ENCODE assay signal across 9 cellular contexts in genomic region chr3:36792342-36792741, GRCh38. TPM values are rescaled to one million over a fixed set of nuclear protein-coding genes. Genes with fewer than 3 reads are reported as not detected.
A peak's percentile ranks its signal among the peaks of the same experiment; 100 is the strongest.
DNase-seq lines count a peak whose midpoint lies in the region; ATAC-seq and TF ChIP-seq lines count a peak whose summit lies in the region.
"Had no signal": no experiment of that assay in that cellular context is flagged by ENCODE, and none has a peak within 500 bp of the region (broad histone marks: within the 10 kb centered on the region; RNA-seq: fewer than 3 reads in every experiment).

No MANE protein-coding gene starts in this region.

- H3K36me3 ChIP-seq in WERI-Rb-1 (no peaks in the 10 kb centered on the region), kidney epithelial cell (ENCODE audit: control insufficient read depth, insufficient read depth, low read length) (no peaks in the 10 kb centered on the region)

- no peak overlapping the region for H3K4me3 Mint-ChIP-seq in mesothelial cell of epicardium
- H3K4me3 Mint-ChIP-seq: activated naive CD8-positive, alpha-beta T cell treated with anti-CD3 and anti-CD28 coated beads, Interleukin-2, amount 10 ng/mL, durations not matched to agents 7 days and 5 days had no signal

- H3K27ac ChIP-seq in WERI-Rb-1: no peak overlapping the region

- DNase-seq in activated naive CD4-positive, alpha-beta T cell treated with anti-CD3 and anti-CD28 coated beads, Interleukin-2, amount 50 U/mL, for 72 hours (ENCODE audit: low spot score in 2 of 2): no peak
- no peak for DNase-seq in activated naive CD4-positive, alpha-beta T cell (lab: John Stamatoyannopoulos, UW)
- peak; percentile 79 for DNase-seq in WERI-Rb-1
- no peak for DNase-seq in kidney epithelial cell (ENCODE audit: low read depth)
- no peak for DNase-seq in mesothelial cell of epicardium (ENCODE audit: low spot score in 2 of 2, unreplicated experiment in 2 of 2)
- no peak for DNase-seq in left lobe of liver (ENCODE audit: low spot score)
- DNase-seq: activated naive CD8-positive, alpha-beta T cell treated with anti-CD3 and anti-CD28 coated beads, Interleukin-2, amount 10 ng/mL, durations not matched to agents 7 days and 5 days had no signal

- peaks cover 42% of the 10 kb centered on the region for H3K27me3 Mint-ChIP-seq in mesothelial cell of epicardium (ENCODE audit: low read depth)

- peak; percentile 39 to 75 for ATAC-seq in activated naive CD4-positive, alpha-beta T cell treated with anti-CD3 and anti-CD28 coated beads, Interleukin-2, amount 50 U/mL, for 72 hours
- ATAC-seq in HG03521 (IDR thresholded peaks at IDR 0.05; ENCODE audit: unreplicated experiment): peak; percentile 58
- no peak for ATAC-seq in HG03025 (IDR thresholded peaks at IDR 0.05; ENCODE audit: low FRiP score, unreplicated experiment)
- ATAC-seq in left lobe of liver: no peak

- H3K36me3 Mint-ChIP-seq in activated naive CD4-positive, alpha-beta T cell treated with anti-CD3 and anti-CD28 coated beads, Interleukin-2, amount 50 U/mL, for 72 hours: no peaks in the 10 kb centered on the region
- H3K36me3 Mint-ChIP-seq in mesothelial cell of epicardium: no peaks in the 10 kb centered on the region
- H3K36me3 Mint-ChIP-seq: activated naive CD8-positive, alpha-beta T cell treated with anti-CD3 and anti-CD28 coated beads, Interleukin-2, amount 10 ng/mL, durations not matched to agents 7 days and 5 days had no signal

- H3K27ac Mint-ChIP-seq in activated naive CD4-positive, alpha-beta T cell treated with anti-CD3 and anti-CD28 coated beads, Interleukin-2, amount 50 U/mL, for 72 hours: no peak overlapping the region
- no peak overlapping the region for H3K27ac Mint-ChIP-seq in mesothelial cell of epicardium
- H3K27ac Mint-ChIP-seq: activated naive CD8-positive, alpha-beta T cell treated with anti-CD3 and anti-CD28 coated beads, Interleukin-2, amount 10 ng/mL, durations not matched to agents 7 days and 5 days had no signal

- TF ChIP-seq CTCF in WERI-Rb-1 (IDR thresholded peaks at IDR 0.05; ENCODE audit: low read depth, low read length) (peak; percentile 78), kidney epithelial cell (IDR thresholded peaks at IDR 0.05; ENCODE audit: insufficient read depth, low read length, poor library complexity, severe bottlenecking) (peak; percentile 53), mesothelial cell of epicardium (IDR thresholded peaks at IDR 0.05; ENCODE audit: unreplicated experiment) (no peak)

- H3K4me3 ChIP-seq in WERI-Rb-1 (ENCODE audit: low read depth, low read length) (no peak overlapping the region), kidney epithelial cell (ENCODE audit: low read depth, low read length) (no peak overlapping the region)

- no peaks in the 10 kb centered on the region for H3K9me3 Mint-ChIP-seq in activated naive CD4-positive, alpha-beta T cell treated with anti-CD3 and anti-CD28 coated beads, Interleukin-2, amount 50 U/mL, for 72 hours
- H3K9me3 Mint-ChIP-seq in mesothelial cell of epicardium: no peaks in the 10 kb centered on the region
- H3K9me3 Mint-ChIP-seq: activated naive CD8-positive, alpha-beta T cell treated with anti-CD3 and anti-CD28 coated beads, Interleukin-2, amount 10 ng/mL, durations not matched to agents 7 days and 5 days had no signal

- H3K27me3 ChIP-seq in WERI-Rb-1 (ENCODE audit: insufficient read depth, low read depth, severe bottlenecking) (no peaks in the 10 kb centered on the region), kidney epithelial cell (ENCODE audit: control insufficient read depth, insufficient read depth, low read length) (peaks cover 3% of the 10 kb centered on the region)

- H3K4me1 Mint-ChIP-seq in mesothelial cell of epicardium: peaks cover 8% of the 10 kb centered on the region
- H3K4me1 Mint-ChIP-seq: activated naive CD8-positive, alpha-beta T cell treated with anti-CD3 and anti-CD28 coated beads, Interleukin-2, amount 10 ng/mL, durations not matched to agents 7 days and 5 days had no signal

- no peaks in the 10 kb centered on the region for H3K9me3 ChIP-seq in WERI-Rb-1 (ENCODE audit: severe bottlenecking)

RNA-seq across cellular contexts. Expression of gene DCLK3, which starts 28.0 kb away (rescaled TPM):
- total RNA-seq in activated naive CD4-positive, alpha-beta T cell treated with anti-CD3 and anti-CD28 coated beads, Interleukin-2, amount 50 U/mL, for 72 hours: under 1 TPM in 1 of 2 donors, not detected in 1; 0.06 TPM
- total RNA-seq in kidney epithelial cell: under 0.01 and 0.04 TPM in 2 replicates
- 0.07 to 0.38 TPM (median 0.11 TPM) in 3 replicates for total RNA-seq in mesothelial cell of epicardium
- 0.05 TPM for total RNA-seq in left lobe of liver
- total RNA-seq: activated naive CD8-positive, alpha-beta T cell treated with anti-CD3 and anti-CD28 coated beads, Interleukin-2, amount 10 ng/mL, durations not matched to agents 7 days and 5 days had no signal

Comparison
In these comparisons a context has a peak if more than half of its experiments do, and no peak if none do; other contexts are left out.
1. ATAC-seq: peak in activated naive CD4-positive, alpha-beta T cell treated with anti-CD3 and anti-CD28 coated beads, Interleukin-2, amount 50 U/mL, for 72 hours (2 of 2) and HG03521 (single experiment); none in HG03025 (single experiment) and left lobe of liver (single experiment).